Comparison of ENCODE assay signal across 1 cellular context in the genomic region with DNA sequence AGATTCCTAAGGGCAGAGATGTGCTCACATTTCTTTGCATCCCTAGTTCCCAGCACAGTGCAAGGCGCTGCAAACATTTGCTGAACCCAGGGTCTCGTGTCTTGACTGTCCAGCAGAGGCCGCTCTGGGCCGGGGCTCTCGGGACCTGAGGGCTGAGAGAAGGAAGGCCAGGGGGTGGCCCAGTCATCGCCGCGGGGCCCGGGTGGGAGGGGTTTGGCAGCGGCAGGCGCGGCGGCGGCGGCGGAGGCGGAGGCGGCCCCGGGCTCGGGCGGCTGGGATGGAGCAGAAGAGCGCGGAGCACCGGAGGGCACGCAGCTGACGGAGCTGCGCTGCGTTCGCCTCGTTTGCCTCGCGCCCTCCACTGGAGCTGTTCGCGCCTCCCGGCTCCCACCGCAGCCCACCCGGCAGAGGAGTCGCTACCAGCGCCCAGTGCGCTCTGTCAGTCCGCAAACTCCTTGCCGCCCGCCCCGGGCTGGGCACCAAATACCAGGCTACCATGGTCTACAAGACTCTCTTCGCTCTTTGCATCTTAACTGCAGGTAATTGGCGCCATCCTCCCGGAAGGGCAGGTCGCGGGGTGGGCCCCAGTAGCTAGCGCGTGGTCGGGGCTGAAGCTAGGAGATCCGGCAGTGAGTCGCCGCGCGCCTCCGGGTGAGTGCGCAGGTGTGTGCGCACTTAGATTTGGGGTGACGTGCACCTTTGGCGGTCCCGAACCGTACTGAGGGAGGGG.
TF ChIP-seq lines count a peak whose summit lies in the region.

A gene with protein sequence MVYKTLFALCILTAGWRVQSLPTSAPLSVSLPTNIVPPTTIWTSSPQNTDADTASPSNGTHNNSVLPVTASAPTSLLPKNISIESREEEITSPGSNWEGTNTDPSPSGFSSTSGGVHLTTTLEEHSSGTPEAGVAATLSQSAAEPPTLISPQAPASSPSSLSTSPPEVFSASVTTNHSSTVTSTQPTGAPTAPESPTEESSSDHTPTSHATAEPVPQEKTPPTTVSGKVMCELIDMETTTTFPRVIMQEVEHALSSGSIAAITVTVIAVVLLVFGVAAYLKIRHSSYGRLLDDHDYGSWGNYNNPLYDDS (plus strand): TSS at position 285 of the 730 bp plus-strand sequence. CDS start 212 bp downstream, at position 497.

TF ChIP-seq in WTC11, 78 proteins besides CTCF, POLR2A, EP300 and RAD21 (continued from another document):
- TF ChIP-seq, protein P1, sequence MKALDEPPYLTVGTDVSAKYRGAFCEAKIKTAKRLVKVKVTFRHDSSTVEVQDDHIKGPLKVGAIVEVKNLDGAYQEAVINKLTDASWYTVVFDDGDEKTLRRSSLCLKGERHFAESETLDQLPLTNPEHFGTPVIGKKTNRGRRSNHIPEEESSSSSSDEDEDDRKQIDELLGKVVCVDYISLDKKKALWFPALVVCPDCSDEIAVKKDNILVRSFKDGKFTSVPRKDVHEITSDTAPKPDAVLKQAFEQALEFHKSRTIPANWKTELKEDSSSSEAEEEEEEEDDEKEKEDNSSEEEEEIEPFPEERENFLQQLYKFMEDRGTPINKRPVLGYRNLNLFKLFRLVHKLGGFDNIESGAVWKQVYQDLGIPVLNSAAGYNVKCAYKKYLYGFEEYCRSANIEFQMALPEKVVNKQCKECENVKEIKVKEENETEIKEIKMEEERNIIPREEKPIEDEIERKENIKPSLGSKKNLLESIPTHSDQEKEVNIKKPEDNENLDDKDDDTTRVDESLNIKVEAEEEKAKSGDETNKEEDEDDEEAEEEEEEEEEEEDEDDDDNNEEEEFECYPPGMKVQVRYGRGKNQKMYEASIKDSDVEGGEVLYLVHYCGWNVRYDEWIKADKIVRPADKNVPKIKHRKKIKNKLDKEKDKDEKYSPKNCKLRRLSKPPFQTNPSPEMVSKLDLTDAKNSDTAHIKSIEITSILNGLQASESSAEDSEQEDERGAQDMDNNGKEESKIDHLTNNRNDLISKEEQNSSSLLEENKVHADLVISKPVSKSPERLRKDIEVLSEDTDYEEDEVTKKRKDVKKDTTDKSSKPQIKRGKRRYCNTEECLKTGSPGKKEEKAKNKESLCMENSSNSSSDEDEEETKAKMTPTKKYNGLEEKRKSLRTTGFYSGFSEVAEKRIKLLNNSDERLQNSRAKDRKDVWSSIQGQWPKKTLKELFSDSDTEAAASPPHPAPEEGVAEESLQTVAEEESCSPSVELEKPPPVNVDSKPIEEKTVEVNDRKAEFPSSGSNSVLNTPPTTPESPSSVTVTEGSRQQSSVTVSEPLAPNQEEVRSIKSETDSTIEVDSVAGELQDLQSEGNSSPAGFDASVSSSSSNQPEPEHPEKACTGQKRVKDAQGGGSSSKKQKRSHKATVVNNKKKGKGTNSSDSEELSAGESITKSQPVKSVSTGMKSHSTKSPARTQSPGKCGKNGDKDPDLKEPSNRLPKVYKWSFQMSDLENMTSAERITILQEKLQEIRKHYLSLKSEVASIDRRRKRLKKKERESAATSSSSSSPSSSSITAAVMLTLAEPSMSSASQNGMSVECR (CRISPR knock-in tag; IDR thresholded peaks at IDR 0.05; ENCODE audit: borderline replicate concordance), result 0 out of 2 replicates have a peak, but pooled peaks have one; percentile 64
- 0 out of 2 replicates have a peak, but pooled peaks have one; percentile 17 for TF ChIP-seq ZNF138 (CRISPR knock-in tag; conservative IDR thresholded peaks at IDR 0.05)
- no peak for TF ChIP-seq PRRX2 (CRISPR knock-in tag; IDR thresholded peaks at IDR 0.05)
- TF ChIP-seq, protein P2, sequence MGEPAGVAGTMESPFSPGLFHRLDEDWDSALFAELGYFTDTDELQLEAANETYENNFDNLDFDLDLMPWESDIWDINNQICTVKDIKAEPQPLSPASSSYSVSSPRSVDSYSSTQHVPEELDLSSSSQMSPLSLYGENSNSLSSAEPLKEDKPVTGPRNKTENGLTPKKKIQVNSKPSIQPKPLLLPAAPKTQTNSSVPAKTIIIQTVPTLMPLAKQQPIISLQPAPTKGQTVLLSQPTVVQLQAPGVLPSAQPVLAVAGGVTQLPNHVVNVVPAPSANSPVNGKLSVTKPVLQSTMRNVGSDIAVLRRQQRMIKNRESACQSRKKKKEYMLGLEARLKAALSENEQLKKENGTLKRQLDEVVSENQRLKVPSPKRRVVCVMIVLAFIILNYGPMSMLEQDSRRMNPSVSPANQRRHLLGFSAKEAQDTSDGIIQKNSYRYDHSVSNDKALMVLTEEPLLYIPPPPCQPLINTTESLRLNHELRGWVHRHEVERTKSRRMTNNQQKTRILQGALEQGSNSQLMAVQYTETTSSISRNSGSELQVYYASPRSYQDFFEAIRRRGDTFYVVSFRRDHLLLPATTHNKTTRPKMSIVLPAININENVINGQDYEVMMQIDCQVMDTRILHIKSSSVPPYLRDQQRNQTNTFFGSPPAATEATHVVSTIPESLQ (CRISPR knock-in tag; IDR thresholded peaks at IDR 0.05), result no peak
- peak; percentile 69 for TF ChIP-seq JUN (CRISPR knock-in tag; IDR thresholded peaks at IDR 0.05)
- no peak for TF ChIP-seq ATF1 (CRISPR knock-in tag; IDR thresholded peaks at IDR 0.05)
- TF ChIP-seq, protein P3, sequence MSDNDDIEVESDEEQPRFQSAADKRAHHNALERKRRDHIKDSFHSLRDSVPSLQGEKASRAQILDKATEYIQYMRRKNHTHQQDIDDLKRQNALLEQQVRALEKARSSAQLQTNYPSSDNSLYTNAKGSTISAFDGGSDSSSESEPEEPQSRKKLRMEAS (CRISPR knock-in tag; IDR thresholded peaks at IDR 0.05), result peak; percentile 86
- TF ChIP-seq ZNF219 (CRISPR knock-in tag; IDR thresholded peaks at IDR 0.05; ENCODE audit: borderline replicate concordance), result no peak
- TF ChIP-seq, protein P4, sequence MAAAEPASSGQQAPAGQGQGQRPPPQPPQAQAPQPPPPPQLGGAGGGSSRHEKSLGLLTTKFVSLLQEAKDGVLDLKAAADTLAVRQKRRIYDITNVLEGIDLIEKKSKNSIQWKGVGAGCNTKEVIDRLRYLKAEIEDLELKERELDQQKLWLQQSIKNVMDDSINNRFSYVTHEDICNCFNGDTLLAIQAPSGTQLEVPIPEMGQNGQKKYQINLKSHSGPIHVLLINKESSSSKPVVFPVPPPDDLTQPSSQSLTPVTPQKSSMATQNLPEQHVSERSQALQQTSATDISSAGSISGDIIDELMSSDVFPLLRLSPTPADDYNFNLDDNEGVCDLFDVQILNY (CRISPR knock-in tag; IDR thresholded peaks at IDR 0.05), result peak; percentile 79
TF ChIP-seq in WTC11: peak in this region for 11.
